In the genomic region with DNA sequence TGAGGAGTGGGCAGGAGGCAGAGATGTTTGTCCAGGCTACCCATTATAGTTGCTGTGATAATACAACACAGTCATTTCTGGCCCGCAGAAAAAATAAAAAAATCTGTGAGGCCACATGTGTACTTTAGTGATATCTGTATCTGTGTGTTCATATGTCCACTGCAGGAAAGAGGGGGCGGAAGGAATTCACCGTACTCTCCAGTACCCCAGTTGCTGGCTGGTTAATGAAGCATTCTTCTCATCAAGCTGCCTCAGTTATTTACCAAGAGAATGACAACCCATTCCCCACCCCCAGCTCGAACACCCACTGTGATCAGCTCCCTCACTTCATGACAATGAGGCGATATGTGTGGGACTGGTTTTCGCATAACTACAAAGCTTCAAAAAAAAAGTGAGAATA, we compare ENCODE assay signal across 29 cellular contexts.
"Had no signal": no experiment of that assay in that cellular context is flagged by ENCODE, and none has a peak within 500 bp of the region (broad histone marks: within the 10 kb centered on the region; RNA-seq: fewer than 3 reads in every experiment).

No MANE protein-coding gene starts in this region.

- H3K27ac ChIP-seq: gastrocnemius medialis, hepatocyte, left ventricle myocardium inferior, ovary, right lobe of liver, tibial nerve had no signal

- H3K9me3 Mint-ChIP-seq: activated CD4-positive, alpha-beta T cell treated with anti-CD3 and anti-CD28 coated beads, Interleukin-2, amount 10 ng/mL, durations not matched to agents 7 days and 5 days; activated CD8-positive, alpha-beta T cell treated with anti-CD3 and anti-CD28 coated beads for 36 hours; activated naive CD4-positive, alpha-beta T cell treated with anti-CD3 and anti-CD28 coated beads, Interleukin-2, amount 50 U/mL, for 24 hours; activated naive CD8-positive, alpha-beta T cell treated with anti-CD3 and anti-CD28 coated beads, Interleukin-2, amount 50 U/mL, for 24 hours; activated T-helper 2 cell treated with anti-CD3 and anti-CD28 coated beads, Interferon-gamma antibody, Interleukin-2, Interleukin-4, amounts not matched to agents 10 μg/mL and 5 μg/mL and 100 μg/mL, durations not matched to agents 14 hours and 24 hours and 36 hours; central memory CD8-positive, alpha-beta T cell; dendritic cell treated with granulocyte-macrophage colony-stimulating factor and Interleukin-4, amounts not matched to agents 40 ng/mL and 50 ng/mL, for 4 days; T-helper 1 cell treated with Interleukin-12 subunit alpha and Interleukin-12 subunit beta and Interleukin-4 antibody, amounts not matched to agents 30 μg/mL and 1 μg/mL, for 36 hours had no signal

- H2AFZ ChIP-seq: hepatocyte had no signal

- H3K36me3 ChIP-seq: ovary had no signal

- DNase-seq: activated CD4-positive, alpha-beta T cell treated with anti-CD3 and anti-CD28 coated beads for 1 hour; activated CD4-positive, alpha-beta T cell treated with anti-CD3 and anti-CD28 coated beads, Interleukin-2, amount 10 ng/mL, durations not matched to agents 7 days and 5 days; activated CD8-positive, alpha-beta T cell treated with anti-CD3 and anti-CD28 coated beads for 36 hours; activated naive CD8-positive, alpha-beta T cell treated with anti-CD3 and anti-CD28 coated beads, Interleukin-2, amount 50 U/mL, for 24 hours; activated T-cell treated with anti-CD3 and anti-CD28 coated beads, Interleukin-2, amount 50 U/mL, for 48 hours; amygdala; gastrocnemius medialis; glutamatergic neuron; islet precursor cell; left ventricle myocardium inferior; naive B cell; nephron progenitor cell; ovary; right lobe of liver; stimulated activated CD4-positive, alpha-beta T cell treated with anti-CD3 and anti-CD28 coated beads, Interleukin-2, amount 100 ng/mL, for 48 hours; stimulated activated naive CD4-positive, alpha-beta T cell treated with Interleukin-2 at 50 U/mL for 16 hours; T-helper 9 cell had no signal

- FAIRE-seq: bronchial epithelial cell, endometrium, TTC549 had no signal

- H3K36me3 Mint-ChIP-seq: activated naive CD4-positive, alpha-beta T cell treated with anti-CD3 and anti-CD28 coated beads, Interleukin-2, amount 50 U/mL, for 24 hours; naive B cell had no signal

- H3K4me1 ChIP-seq: gastrocnemius medialis, right lobe of liver, tibial nerve had no signal

- H3K9me3 ChIP-seq: gastrocnemius medialis, ovary, right lobe of liver, tibial nerve had no signal

- H3K27me3 Mint-ChIP-seq: activated CD4-positive, alpha-beta T cell treated with anti-CD3 and anti-CD28 coated beads, Interleukin-2, amount 10 ng/mL, durations not matched to agents 7 days and 5 days; activated CD8-positive, alpha-beta T cell treated with anti-CD3 and anti-CD28 coated beads for 36 hours; activated naive CD4-positive, alpha-beta T cell treated with anti-CD3 and anti-CD28 coated beads, Interleukin-2, amount 50 U/mL, for 24 hours; activated naive CD8-positive, alpha-beta T cell treated with anti-CD3 and anti-CD28 coated beads, Interleukin-2, amount 50 U/mL, for 24 hours; central memory CD8-positive, alpha-beta T cell; naive B cell; progenitor cell of endocrine pancreas had no signal

- H3K4me1 Mint-ChIP-seq: activated CD4-positive, alpha-beta T cell treated with anti-CD3 and anti-CD28 coated beads, Interleukin-2, amount 10 ng/mL, durations not matched to agents 7 days and 5 days; activated naive CD4-positive, alpha-beta T cell treated with anti-CD3 and anti-CD28 coated beads, Interleukin-2, amount 50 U/mL, for 24 hours; activated naive CD8-positive, alpha-beta T cell treated with anti-CD3 and anti-CD28 coated beads, Interleukin-2, amount 50 U/mL, for 24 hours; central memory CD8-positive, alpha-beta T cell; mesothelial cell of epicardium; naive B cell had no signal

- H3K4me3 Mint-ChIP-seq: activated CD4-positive, alpha-beta T cell treated with anti-CD3 and anti-CD28 coated beads, Interleukin-2, amount 10 ng/mL, durations not matched to agents 7 days and 5 days; activated CD8-positive, alpha-beta T cell treated with anti-CD3 and anti-CD28 coated beads for 36 hours; activated naive CD4-positive, alpha-beta T cell treated with anti-CD3 and anti-CD28 coated beads, Interleukin-2, amount 50 U/mL, for 24 hours; activated naive CD8-positive, alpha-beta T cell treated with anti-CD3 and anti-CD28 coated beads, Interleukin-2, amount 50 U/mL, for 24 hours; central memory CD8-positive, alpha-beta T cell; dendritic cell treated with granulocyte-macrophage colony-stimulating factor and Interleukin-4, amounts not matched to agents 40 ng/mL and 50 ng/mL, for 4 days; mesothelial cell of epicardium; naive B cell; nephron progenitor cell; T-helper 1 cell treated with Interleukin-12 subunit alpha and Interleukin-12 subunit beta and Interleukin-4 antibody, amounts not matched to agents 30 μg/mL and 1 μg/mL, for 36 hours had no signal

- H3K4me2 ChIP-seq: hepatocyte had no signal

- ATAC-seq: activated CD8-positive, alpha-beta T cell treated with anti-CD3 and anti-CD28 coated beads for 36 hours; activated naive CD8-positive, alpha-beta T cell treated with anti-CD3 and anti-CD28 coated beads, Interleukin-2, amount 50 U/mL, for 24 hours; gastrocnemius medialis; right lobe of liver had no signal

- H3K79me2 ChIP-seq: hepatocyte had no signal

- H3K4me3 ChIP-seq: gastrocnemius medialis, hepatocyte, left ventricle myocardium inferior, ovary, right lobe of liver, tibial nerve had no signal

- H3K27ac Mint-ChIP-seq: activated CD4-positive, alpha-beta T cell treated with anti-CD3 and anti-CD28 coated beads, Interleukin-2, amount 10 ng/mL, durations not matched to agents 7 days and 5 days; activated CD8-positive, alpha-beta T cell treated with anti-CD3 and anti-CD28 coated beads for 36 hours; activated naive CD4-positive, alpha-beta T cell treated with anti-CD3 and anti-CD28 coated beads, Interleukin-2, amount 50 U/mL, for 24 hours; activated naive CD8-positive, alpha-beta T cell treated with anti-CD3 and anti-CD28 coated beads, Interleukin-2, amount 50 U/mL, for 24 hours; activated T-helper 2 cell treated with anti-CD3 and anti-CD28 coated beads, Interferon-gamma antibody, Interleukin-2, Interleukin-4, amounts not matched to agents 10 μg/mL and 5 μg/mL and 100 μg/mL, durations not matched to agents 14 hours and 24 hours and 36 hours; dendritic cell treated with granulocyte-macrophage colony-stimulating factor and Interleukin-4, amounts not matched to agents 40 ng/mL and 50 ng/mL, for 4 days; mesothelial cell of epicardium; naive B cell; nephron progenitor cell; progenitor cell of endocrine pancreas; T-helper 1 cell treated with Interleukin-12 subunit alpha and Interleukin-12 subunit beta and Interleukin-4 antibody, amounts not matched to agents 30 μg/mL and 1 μg/mL, for 36 hours had no signal

- H3K27me3 ChIP-seq: gastrocnemius medialis, hepatocyte, ovary, right lobe of liver, tibial nerve had no signal
